In genomic region chr13:107170270-107170931, GRCh38 we compare ENCODE assay signal across 20 cellular contexts.
"Had no signal": no experiment of that assay in that cellular context is flagged by ENCODE, and none has a peak within 500 bp of the region (broad histone marks: within the 10 kb centered on the region; RNA-seq: fewer than 3 reads in every experiment).

No MANE protein-coding gene starts in this region.

- DNase-seq: activated CD4-positive, alpha-beta memory T cell treated with anti-CD3 and anti-CD28 coated beads, Interleukin-2, amount 10 ng/mL, durations not matched to agents 7 days and 5 days; activated CD4-positive, alpha-beta T cell treated with anti-CD3 and anti-CD28 coated beads for 36 hours; activated gamma-delta T cell treated with Interleukin-2 at 50 U/mL for 16 hours; activated naive CD8-positive, alpha-beta T cell treated with anti-CD3 and anti-CD28 coated beads for 36 hours; activated T-cell treated with anti-CD3 and anti-CD28 coated beads, Interleukin-2, amount 50 U/mL, for 72 hours; anterior cingulate cortex; dorsolateral prefrontal cortex; head of caudate nucleus; islet precursor cell; left ventricle myocardium inferior; mesenchymal stem cell; ovary; stimulated activated CD4-positive, alpha-beta T cell treated with anti-CD3 and anti-CD28 coated beads, Interleukin-4, amount 100 ng/mL, for 1 hour; stimulated activated CD8-positive, alpha-beta memory T cell treated with anti-CD3 and anti-CD28 coated beads, Interleukin-4, amount 100 ng/mL, for 48 hours; testis; WERI-Rb-1 had no signal

- H3K27me3 ChIP-seq: breast epithelium, dorsolateral prefrontal cortex, esophagus muscularis mucosa, ovary, testis had no signal

- H3K36me3 Mint-ChIP-seq: activated naive CD8-positive, alpha-beta T cell treated with anti-CD3 and anti-CD28 coated beads for 36 hours had no signal

- H3K27ac ChIP-seq: breast epithelium, dorsolateral prefrontal cortex, esophagus muscularis mucosa, left ventricle myocardium inferior, ovary, testis, WERI-Rb-1 had no signal

- H3K27ac Mint-ChIP-seq: activated CD4-positive, alpha-beta memory T cell treated with anti-CD3 and anti-CD28 coated beads, Interleukin-2, amount 10 ng/mL, durations not matched to agents 7 days and 5 days; activated CD4-positive, alpha-beta T cell treated with anti-CD3 and anti-CD28 coated beads for 36 hours; activated naive CD8-positive, alpha-beta T cell treated with anti-CD3 and anti-CD28 coated beads for 36 hours; activated T-cell treated with anti-CD3 and anti-CD28 coated beads, Interleukin-2, amount 50 U/mL, for 72 hours; stimulated activated naive CD8-positive, alpha-beta T cell treated with anti-CD3 and anti-CD28 coated beads, Interleukin-15, Interleukin-2, amounts not matched to agents 100 ng/mL and 50 ng/mL, for 24 hours had no signal

- H3K4me3 ChIP-seq: breast epithelium, dorsolateral prefrontal cortex, esophagus muscularis mucosa, left ventricle myocardium inferior, ovary, testis had no signal

- H3K4me1 Mint-ChIP-seq: activated CD4-positive, alpha-beta memory T cell treated with anti-CD3 and anti-CD28 coated beads, Interleukin-2, amount 10 ng/mL, durations not matched to agents 7 days and 5 days; activated CD4-positive, alpha-beta T cell treated with anti-CD3 and anti-CD28 coated beads for 36 hours; activated naive CD8-positive, alpha-beta T cell treated with anti-CD3 and anti-CD28 coated beads for 36 hours; neural crest cell had no signal

- ATAC-seq: activated CD4-positive, alpha-beta T cell treated with anti-CD3 and anti-CD28 coated beads for 36 hours; activated T-cell treated with anti-CD3 and anti-CD28 coated beads, Interleukin-2, amount 50 U/mL, for 72 hours had no signal

- H3K36me3 ChIP-seq: breast epithelium, esophagus muscularis mucosa, left ventricle myocardium inferior, ovary, WERI-Rb-1 had no signal

- H3K27me3 Mint-ChIP-seq: activated CD4-positive, alpha-beta memory T cell treated with anti-CD3 and anti-CD28 coated beads, Interleukin-2, amount 10 ng/mL, durations not matched to agents 7 days and 5 days; activated CD4-positive, alpha-beta T cell treated with anti-CD3 and anti-CD28 coated beads for 36 hours; stimulated activated naive CD8-positive, alpha-beta T cell treated with anti-CD3 and anti-CD28 coated beads, Interleukin-15, Interleukin-2, amounts not matched to agents 100 ng/mL and 50 ng/mL, for 24 hours had no signal

- H3K4me1 ChIP-seq: breast epithelium, esophagus muscularis mucosa, left ventricle myocardium inferior, testis had no signal

- H3K9me3 ChIP-seq: breast epithelium, esophagus muscularis mucosa, left ventricle myocardium inferior, ovary, testis had no signal

- H3K4me3 Mint-ChIP-seq: activated CD4-positive, alpha-beta memory T cell treated with anti-CD3 and anti-CD28 coated beads, Interleukin-2, amount 10 ng/mL, durations not matched to agents 7 days and 5 days; activated CD4-positive, alpha-beta T cell treated with anti-CD3 and anti-CD28 coated beads for 36 hours; activated naive CD8-positive, alpha-beta T cell treated with anti-CD3 and anti-CD28 coated beads for 36 hours; activated T-cell treated with anti-CD3 and anti-CD28 coated beads, Interleukin-2, amount 50 U/mL, for 72 hours; neural crest cell; stimulated activated naive CD8-positive, alpha-beta T cell treated with anti-CD3 and anti-CD28 coated beads, Interleukin-15, Interleukin-2, amounts not matched to agents 100 ng/mL and 50 ng/mL, for 24 hours had no signal
